8 cellular contexts compared by ENCODE assay signal in genomic region chr12:6867407-6868210, GRCh38. TPM values are rescaled to one million over a fixed set of nuclear protein-coding genes. Genes with fewer than 3 reads are reported as not detected.
A peak's percentile ranks its signal among the peaks of the same experiment; 100 is the strongest.
DNase-seq lines count a peak whose midpoint lies in the region; ATAC-seq and TF ChIP-seq lines count a peak whose summit lies in the region.

TPI1 (plus strand) TSS chr12:6867531; CDS start chr12:6867567, 36 bp downstream.

- DNase-seq in COLO829 (ENCODE audit: low spot score) (peak; percentile 85), Panc1 (ENCODE audit: low read depth, low spot score) (no peak), fibroblast of mammary gland (ENCODE audit: low read depth) (peak; percentile 70)
- DNase-seq in activated T-helper 2 cell treated with anti-CD3 and anti-CD28 coated beads, Interferon-gamma antibody, Interleukin-2, Interleukin-4, amounts not matched to agents 10 μg/mL and 5 μg/mL and 100 μg/mL, durations not matched to agents 14 hours and 24 hours and 36 hours (ENCODE audit: low spot score): peak; percentile 76
- peak; percentile 38 to 87 (median 64) for DNase-seq in naive thymus-derived CD8-positive, alpha-beta T cell
- DNase-seq in stimulated activated naive CD4-positive, alpha-beta T cell treated with Interleukin-2 at 50 U/mL for 16 hours (lab: John Stamatoyannopoulos, UW): peak; percentile 82

- ATAC-seq in GM19468 (IDR thresholded peaks at IDR 0.05; ENCODE audit: extremely low read depth, unreplicated experiment) (peak; percentile 27), Panc1 (peak; percentile 78)
- ATAC-seq in naive thymus-derived CD8-positive, alpha-beta T cell: peak; percentile 70 to 72

- H3K27me3 Mint-ChIP-seq in activated T-helper 2 cell treated with anti-CD3 and anti-CD28 coated beads, Interferon-gamma antibody, Interleukin-2, Interleukin-4, amounts not matched to agents 10 μg/mL and 5 μg/mL and 100 μg/mL, durations not matched to agents 14 hours and 24 hours and 36 hours (ENCODE audit: low read depth): no peaks in the 10 kb centered on the region
- no peaks in the 10 kb centered on the region for H3K27me3 Mint-ChIP-seq in naive thymus-derived CD8-positive, alpha-beta T cell

- POLR2A ChIA-PET in Panc1 (lab: Charles Lee): interaction anchor here (0.6 to 0.9 kb wide), 7 partner anchors 15 to 179 kb away, joined by 3 to 17 read pairs (median 8); partner anchors contain the start of genes PTMS, USP5 and ZNF384
- POLR2A ChIA-PET in naive thymus-derived CD8-positive, alpha-beta T cell (lab: Charles Lee): interaction anchor here (0.6 to 7.2 kb wide), 21 partner anchors 9 to 241 kb away, joined by 3 to 119 read pairs (median 4); partner anchors contain the start of genes C12orf57, C1RL, CDCA3 and EMG1

- intact Hi-C loops in Panc1 (cut with micrococcal nuclease; ENCODE audit: unreplicated experiment): no loop called here
- intact Hi-C loops in activated T-helper 2 cell treated with anti-CD3 and anti-CD28 coated beads, Interferon-gamma antibody, Interleukin-2, Interleukin-4, amounts not matched to agents 10 μg/mL and 5 μg/mL and 100 μg/mL, durations not matched to agents 14 hours and 24 hours and 36 hours (cut with micrococcal nuclease): loop anchor here (1.0 kb wide), 1 partner anchor 15 kb away; the partner anchor contains the start of gene USP5

- peak within 1 kb of the TSS; percentile 95 for H3K4me3 Mint-ChIP-seq in activated T-helper 2 cell treated with anti-CD3 and anti-CD28 coated beads, Interferon-gamma antibody, Interleukin-2, Interleukin-4, amounts not matched to agents 10 μg/mL and 5 μg/mL and 100 μg/mL, durations not matched to agents 14 hours and 24 hours and 36 hours (ENCODE audit: low read depth)
- peak within 1 kb of the TSS; percentile 84 to 95 (median 88) for H3K4me3 Mint-ChIP-seq in naive thymus-derived CD8-positive, alpha-beta T cell

- CTCF ChIA-PET in Panc1 (lab: Charles Lee): no interaction called here

- H3K4me3 ChIP-seq in HUES48 (ENCODE audit: low read depth, low read length) (peak within 1 kb of the TSS; percentile 95), Panc1 (ENCODE audit: low read depth in 2 of 2, low read length in 2 of 2) (peak within 1 kb of the TSS; percentile 61 to 92), fibroblast of mammary gland (ENCODE audit: control insufficient read depth, low read depth, low read length) (peak within 1 kb of the TSS; percentile 86)

- H3K9me3 Mint-ChIP-seq in activated T-helper 2 cell treated with anti-CD3 and anti-CD28 coated beads, Interferon-gamma antibody, Interleukin-2, Interleukin-4, amounts not matched to agents 10 μg/mL and 5 μg/mL and 100 μg/mL, durations not matched to agents 14 hours and 24 hours and 36 hours: no peaks in the 10 kb centered on the region
- H3K9me3 Mint-ChIP-seq in naive thymus-derived CD8-positive, alpha-beta T cell: no peaks in the 10 kb centered on the region

- H3K4me1 ChIP-seq in HUES48 (ENCODE audit: control insufficient read depth, insufficient read depth, low read length): peaks cover 41% of the 10 kb centered on the region
- peaks cover 28% of the 10 kb centered on the region for H3K4me1 ChIP-seq in Panc1 (ENCODE audit: control insufficient read depth, insufficient read depth, low read length)

- peak within 1 kb of the TSS; percentile 88 for H3K9ac ChIP-seq in HUES48 (ENCODE audit: low read depth, low read length)

- H3K27ac ChIP-seq in HUES48 (ENCODE audit: low read depth, low read length) (peak within 1 kb of the TSS; percentile 87), Panc1 (ENCODE audit: low read length) (peak within 1 kb of the TSS; percentile 82)

- BruUV-seq in Panc1 (replicated peaks; lab: Mats Ljungman, UMichigan): no TSS peak

- TF ChIP-seq CTCF in Panc1 (IDR thresholded peaks at IDR 0.05) (no peak), fibroblast of mammary gland (conservative IDR thresholded peaks at IDR 0.05; ENCODE audit: control insufficient read depth, insufficient read depth, low read depth, low read length) (no peak)

- peaks cover 46% of the 10 kb centered on the region for H3K4me1 Mint-ChIP-seq in activated T-helper 2 cell treated with anti-CD3 and anti-CD28 coated beads, Interferon-gamma antibody, Interleukin-2, Interleukin-4, amounts not matched to agents 10 μg/mL and 5 μg/mL and 100 μg/mL, durations not matched to agents 14 hours and 24 hours and 36 hours (ENCODE audit: low read depth)
- peaks cover 33 to 62% (median 52%) of the 10 kb centered on the region in 4 donors for H3K4me1 Mint-ChIP-seq in naive thymus-derived CD8-positive, alpha-beta T cell

- in situ Hi-C loops in Panc1 (cut with HindIII; ENCODE audit: low pct_unique_long_range_greater_than_20kb, low sequenced_read_pairs): no loop called here

- H3K9me3 ChIP-seq in HUES48 (ENCODE audit: control insufficient read depth, insufficient read depth, low read length) (no peaks in the 10 kb centered on the region), Panc1 (ENCODE audit: control insufficient read depth, insufficient read depth, low read depth, low read length) (no peaks in the 10 kb centered on the region)

- H3K36me3 ChIP-seq in HUES48 (ENCODE audit: control insufficient read depth, insufficient read depth, low read length): peaks cover 61% of the 10 kb centered on the region
- H3K36me3 ChIP-seq in Panc1 (ENCODE audit: control insufficient read depth, insufficient read depth, low read length): peaks cover 6% of the 10 kb centered on the region; the same call in 1 of the 2 replicates

- H3K27ac Mint-ChIP-seq in activated T-helper 2 cell treated with anti-CD3 and anti-CD28 coated beads, Interferon-gamma antibody, Interleukin-2, Interleukin-4, amounts not matched to agents 10 μg/mL and 5 μg/mL and 100 μg/mL, durations not matched to agents 14 hours and 24 hours and 36 hours: peak within 1 kb of the TSS; percentile 97
- H3K27ac Mint-ChIP-seq in naive thymus-derived CD8-positive, alpha-beta T cell: peak within 1 kb of the TSS; percentile 84 to 96 (median 89)

- no peaks in the 10 kb centered on the region for H3K27me3 ChIP-seq in HUES48 (ENCODE audit: control insufficient read depth, insufficient read depth, low read length)
- no peaks in the 10 kb centered on the region for H3K27me3 ChIP-seq in Panc1 (ENCODE audit: control insufficient read depth, insufficient read depth, low read length)

- H3K36me3 Mint-ChIP-seq in activated T-helper 2 cell treated with anti-CD3 and anti-CD28 coated beads, Interferon-gamma antibody, Interleukin-2, Interleukin-4, amounts not matched to agents 10 μg/mL and 5 μg/mL and 100 μg/mL, durations not matched to agents 14 hours and 24 hours and 36 hours (ENCODE audit: low read depth): peaks cover 81% of the 10 kb centered on the region
- H3K36me3 Mint-ChIP-seq in naive thymus-derived CD8-positive, alpha-beta T cell: peaks cover 0 to 40% (median 2%) of the 10 kb centered on the region in 3 donors

RNA-seq across cellular contexts. Expression of gene TPI1, which starts in this region (rescaled TPM):
- total RNA-seq in Panc1 (2021; ENCODE audit: unreplicated experiment): 693 TPM
- polyA plus RNA-seq in Panc1 (2012; ENCODE audit: insufficient read length): 1,013 TPM
- 1,708 and 1,711 TPM in 2 replicates for total RNA-seq in activated T-helper 2 cell treated with anti-CD3 and anti-CD28 coated beads, Interferon-gamma antibody, Interleukin-2, Interleukin-4, amounts not matched to agents 10 μg/mL and 5 μg/mL and 100 μg/mL, durations not matched to agents 14 hours and 24 hours and 36 hours
- 100 to 1,000 TPM; 159 to 163 TPM for total RNA-seq in naive thymus-derived CD8-positive, alpha-beta T cell
- 100 to 1,000 TPM; 372 to 497 (median 479) TPM for polyA plus RNA-seq in naive thymus-derived CD8-positive, alpha-beta T cell

Comparison
In these comparisons a context has a peak if more than half of its experiments do, and no peak if none do; other contexts are left out.
1. ATAC-seq: peak in every context shown above with its lines; median percentile 78 in Panc1; 71 in naive thymus-derived CD8-positive, alpha-beta T cell; 27 in GM19468.